ENCODE assay signal across 1 cellular context in the genomic region with DNA sequence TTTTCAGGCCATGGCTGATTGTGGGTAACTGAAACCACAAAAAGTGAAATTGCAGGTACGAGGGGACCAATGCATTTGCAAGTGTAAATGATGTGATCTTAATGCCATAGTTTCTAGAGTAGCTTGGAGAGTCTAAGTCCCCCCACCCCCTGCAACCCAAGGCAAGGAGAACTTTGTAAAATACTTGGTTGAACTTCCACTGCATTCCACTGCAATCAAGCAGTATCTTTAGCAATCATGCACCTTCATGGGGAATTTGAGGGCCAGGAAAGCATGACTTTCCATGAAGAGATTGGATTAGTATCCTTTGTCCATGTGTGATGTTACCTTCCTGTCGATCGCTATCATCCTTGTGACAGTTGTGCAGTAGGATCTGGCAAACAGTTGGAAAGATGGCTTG.
TF ChIP-seq lines count a peak whose summit lies in the region.

No MANE protein-coding gene starts in this region.

TF ChIP-seq in H1, 55 proteins besides CTCF, POLR2A, EP300 and RAD21:
- TF ChIP-seq CHD7 (IDR thresholded peaks at IDR 0.05; ENCODE audit: insufficient replicate concordance, low read length) (no peak), SP4 (IDR thresholded peaks at IDR 0.05; ENCODE audit: low read length) (no peak), CTBP2 (IDR thresholded peaks at IDR 0.05; ENCODE audit: borderline replicate concordance, insufficient read depth, insufficient read length, low read length) (no peak), RNF2 (IDR thresholded peaks at IDR 0.05; ENCODE audit: borderline replicate concordance, low read depth, low read length, missing control alignments, poor library complexity, severe bottlenecking) (no peak)
TF ChIP-seq in H1: peak in this region for 0.
